22 cellular contexts compared by ENCODE assay signal in genomic region chr6:151075943-151076555, GRCh38.
"Had no signal": no experiment of that assay in that cellular context is flagged by ENCODE, and none has a peak within 500 bp of the region (broad histone marks: within the 10 kb centered on the region; RNA-seq: fewer than 3 reads in every experiment).

No MANE protein-coding gene starts in this region.

- H3K27ac Mint-ChIP-seq: activated naive CD8-positive, alpha-beta T cell; activated T-helper 1 cell treated with anti-CD3 and anti-CD28 coated beads, Interleukin-12 subunit alpha, Interleukin-12 subunit beta, Interleukin-2, Interleukin-4 antibody, amounts not matched to agents 30 ng/mL and 10 ng/mL and 1 ng/mL, durations not matched to agents 14 hours and 24 hours and 36 hours; naive B cell had no signal

- H3K4me3 ChIP-seq: colonic mucosa, gastrocnemius medialis, heart right ventricle, left ventricle myocardium inferior, psoas muscle, right lobe of liver, tibial artery had no signal

- DNase-seq: activated CD4-positive, alpha-beta T cell treated with anti-CD3 and anti-CD28 coated beads, Interleukin-2, amount 50 U/mL, for 4 hours; activated gamma-delta T cell treated with Interleukin-2 at 50 U/mL for 16 hours; activated T-cell treated with anti-CD3 and anti-CD28 coated beads for 4 hours; amniotic stem cell; central memory CD4-positive, alpha-beta T cell; colonic mucosa; gastrocnemius medialis; heart right ventricle; kidney glomerular epithelial cell; left ventricle myocardium inferior; naive B cell; psoas muscle; right lobe of liver; stimulated activated naive CD8-positive, alpha-beta T cell treated with anti-CD3 and anti-CD28 coated beads, Interleukin-15, Interleukin-2, amounts not matched to agents 100 U/mL and 50 U/mL, for 24 hours; substantia nigra; SW 1271; T-helper 2 cell; WERI-Rb-1 had no signal

- ATAC-seq: gastrocnemius medialis; heart right ventricle; psoas muscle; right lobe of liver; stimulated activated naive CD8-positive, alpha-beta T cell treated with anti-CD3 and anti-CD28 coated beads, Interleukin-15, Interleukin-2, amounts not matched to agents 100 U/mL and 50 U/mL, for 24 hours had no signal

- H3K27me3 ChIP-seq: colonic mucosa, gastrocnemius medialis, heart right ventricle, right lobe of liver, tibial artery had no signal

- H3K4me1 ChIP-seq: colonic mucosa, gastrocnemius medialis, psoas muscle, right lobe of liver had no signal

- H3K4me3 Mint-ChIP-seq: activated naive CD8-positive, alpha-beta T cell; activated T-helper 1 cell treated with anti-CD3 and anti-CD28 coated beads, Interleukin-12 subunit alpha, Interleukin-12 subunit beta, Interleukin-2, Interleukin-4 antibody, amounts not matched to agents 30 ng/mL and 10 ng/mL and 1 ng/mL, durations not matched to agents 14 hours and 24 hours and 36 hours; naive B cell; neural crest cell had no signal

- H3K9me3 ChIP-seq: colonic mucosa, gastrocnemius medialis, psoas muscle, right lobe of liver, tibial artery had no signal

- H3K36me3 ChIP-seq: colonic mucosa, gastrocnemius medialis, heart right ventricle, left ventricle myocardium inferior, right lobe of liver, WERI-Rb-1 had no signal

- H3K9me3 Mint-ChIP-seq: activated T-helper 1 cell treated with anti-CD3 and anti-CD28 coated beads, Interleukin-12 subunit alpha, Interleukin-12 subunit beta, Interleukin-2, Interleukin-4 antibody, amounts not matched to agents 30 ng/mL and 10 ng/mL and 1 ng/mL, durations not matched to agents 14 hours and 24 hours and 36 hours had no signal

- H3K27ac ChIP-seq: colonic mucosa, gastrocnemius medialis, heart right ventricle, left ventricle myocardium inferior, psoas muscle, right lobe of liver, tibial artery, WERI-Rb-1 had no signal

- H3K27me3 Mint-ChIP-seq: activated naive CD8-positive, alpha-beta T cell; naive B cell had no signal
